ENCODE assay signal across 1 cellular context in genomic region chr20:13402171-13402760, GRCh38.
A peak's percentile ranks its signal among the peaks of the same experiment; 100 is the strongest.
TF ChIP-seq lines count a peak whose summit lies in the region.

No MANE protein-coding gene starts in this region.

TF ChIP-seq in HepG2, 621 proteins besides CTCF, POLR2A, EP300 and RAD21:
- TF ChIP-seq PRDM10 (CRISPR knock-in tag; IDR thresholded peaks at IDR 0.05; ENCODE audit: low read depth) (no peak), LCORL (IDR thresholded peaks at IDR 0.05) (0 out of 2 replicates have a peak, but pooled peaks have one; percentile 19), LCORL (CRISPR knock-in tag; IDR thresholded peaks at IDR 0.05) (no peak), TRIM24 (CRISPR knock-in tag; IDR thresholded peaks at IDR 0.05) (no peak)
